ENCODE assay signal across 1 cellular context in the genomic region with DNA sequence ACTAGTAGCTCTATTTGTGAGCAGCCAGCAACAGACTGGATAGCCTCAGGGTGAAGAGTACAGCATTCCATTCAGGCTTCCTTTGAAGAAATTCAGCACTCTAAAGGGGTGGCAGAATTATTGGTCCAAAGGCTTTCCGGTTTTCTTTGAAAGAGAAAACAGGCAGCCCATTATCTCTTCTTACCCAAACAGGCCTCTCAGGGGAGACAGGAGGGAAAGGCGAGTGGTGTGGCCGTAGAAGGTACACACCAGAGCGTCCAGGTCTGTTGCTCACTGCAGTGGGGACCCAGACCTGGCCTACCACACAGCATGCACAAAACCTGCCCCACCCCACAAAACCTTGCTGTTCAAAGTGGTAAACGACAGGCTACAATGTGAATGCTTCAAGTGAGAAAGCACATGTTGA.
TF ChIP-seq lines count a peak whose summit lies in the region.

No MANE protein-coding gene starts in this region.

TF ChIP-seq in HepG2, 621 proteins besides CTCF, POLR2A, EP300 and RAD21 (continued from another document and continues in another):
- TF ChIP-seq, protein P1, sequence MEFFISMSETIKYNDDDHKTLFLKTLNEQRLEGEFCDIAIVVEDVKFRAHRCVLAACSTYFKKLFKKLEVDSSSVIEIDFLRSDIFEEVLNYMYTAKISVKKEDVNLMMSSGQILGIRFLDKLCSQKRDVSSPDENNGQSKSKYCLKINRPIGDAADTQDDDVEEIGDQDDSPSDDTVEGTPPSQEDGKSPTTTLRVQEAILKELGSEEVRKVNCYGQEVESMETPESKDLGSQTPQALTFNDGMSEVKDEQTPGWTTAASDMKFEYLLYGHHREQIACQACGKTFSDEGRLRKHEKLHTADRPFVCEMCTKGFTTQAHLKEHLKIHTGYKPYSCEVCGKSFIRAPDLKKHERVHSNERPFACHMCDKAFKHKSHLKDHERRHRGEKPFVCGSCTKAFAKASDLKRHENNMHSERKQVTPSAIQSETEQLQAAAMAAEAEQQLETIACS (CRISPR knock-in tag; IDR thresholded peaks at IDR 0.05), result no peak
- TF ChIP-seq, protein P2, sequence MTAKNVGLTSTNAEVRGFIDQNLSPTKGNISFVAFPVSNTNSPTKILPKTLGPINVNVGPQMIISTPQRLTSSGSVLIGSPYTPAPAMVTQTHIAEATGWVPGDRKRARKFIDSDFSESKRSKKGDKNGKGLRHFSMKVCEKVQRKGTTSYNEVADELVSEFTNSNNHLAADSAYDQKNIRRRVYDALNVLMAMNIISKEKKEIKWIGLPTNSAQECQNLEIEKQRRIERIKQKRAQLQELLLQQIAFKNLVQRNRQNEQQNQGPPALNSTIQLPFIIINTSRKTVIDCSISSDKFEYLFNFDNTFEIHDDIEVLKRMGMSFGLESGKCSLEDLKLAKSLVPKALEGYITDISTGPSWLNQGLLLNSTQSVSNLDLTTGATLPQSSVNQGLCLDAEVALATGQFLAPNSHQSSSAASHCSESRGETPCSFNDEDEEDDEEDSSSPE (CRISPR knock-in tag; IDR thresholded peaks at IDR 0.05), result 0 out of 2 replicates have a peak, but pooled peaks have one; percentile 12
- peak; percentile 62 for TF ChIP-seq GFI1 (CRISPR knock-in tag; IDR thresholded peaks at IDR 0.05; ENCODE audit: borderline replicate concordance)
- no peak for TF ChIP-seq ZNF670 (CRISPR knock-in tag; IDR thresholded peaks at IDR 0.05; ENCODE audit: borderline replicate concordance)
- peak; percentile 80 for TF ChIP-seq PITX1 (CRISPR knock-in tag; IDR thresholded peaks at IDR 0.05)
- peak; percentile 34; the same call in 1 of the 2 replicates for TF ChIP-seq TARDBP (CRISPR knock-in tag; IDR thresholded peaks at IDR 0.05)
- TF ChIP-seq, protein P3, sequence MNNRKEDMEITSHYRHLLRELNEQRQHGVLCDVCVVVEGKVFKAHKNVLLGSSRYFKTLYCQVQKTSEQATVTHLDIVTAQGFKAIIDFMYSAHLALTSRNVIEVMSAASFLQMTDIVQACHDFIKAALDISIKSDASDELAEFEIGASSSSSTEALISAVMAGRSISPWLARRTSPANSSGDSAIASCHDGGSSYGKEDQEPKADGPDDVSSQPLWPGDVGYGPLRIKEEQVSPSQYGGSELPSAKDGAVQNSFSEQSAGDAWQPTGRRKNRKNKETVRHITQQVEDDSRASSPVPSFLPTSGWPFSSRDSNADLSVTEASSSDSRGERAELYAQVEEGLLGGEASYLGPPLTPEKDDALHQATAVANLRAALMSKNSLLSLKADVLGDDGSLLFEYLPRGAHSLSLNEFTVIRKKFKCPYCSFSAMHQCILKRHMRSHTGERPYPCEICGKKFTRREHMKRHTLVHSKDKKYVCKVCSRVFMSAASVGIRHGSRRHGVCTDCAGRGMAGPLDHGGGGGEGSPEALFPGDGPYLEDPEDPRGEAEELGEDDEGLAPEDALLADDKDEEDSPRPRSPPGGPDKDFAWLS (CRISPR knock-in tag; IDR thresholded peaks at IDR 0.05; ENCODE audit: borderline replicate concordance), result no peak
- peak; percentile 88; the same call in 1 of the 2 replicates for TF ChIP-seq TBX2 (CRISPR knock-in tag; IDR thresholded peaks at IDR 0.05; ENCODE audit: borderline replicate concordance)
- TF ChIP-seq YEATS4 (CRISPR knock-in tag; IDR thresholded peaks at IDR 0.05; ENCODE audit: borderline replicate concordance), result peak; percentile 26; the same call in 1 of the 2 replicates
- TF ChIP-seq RFXAP (CRISPR knock-in tag; IDR thresholded peaks at IDR 0.05; ENCODE audit: borderline replicate concordance), result 0 out of 2 replicates have a peak, but pooled peaks have one; percentile 52
- TF ChIP-seq SOX5 (CRISPR knock-in tag; IDR thresholded peaks at IDR 0.05; ENCODE audit: borderline replicate concordance), result peak; percentile 84
- TF ChIP-seq ONECUT2 (CRISPR knock-in tag; IDR thresholded peaks at IDR 0.05), result 0 out of 2 replicates have a peak, but pooled peaks have one; percentile 35
- peak; percentile 84 for TF ChIP-seq TBL1XR1 (IDR thresholded peaks at IDR 0.05; ENCODE audit: borderline replicate concordance, low read length, partially characterized antibody)
- peak; percentile 34 for TF ChIP-seq XRCC5 (optimal IDR thresholded peaks at IDR 0.05; ENCODE audit: low read length)
- TF ChIP-seq, protein P4, sequence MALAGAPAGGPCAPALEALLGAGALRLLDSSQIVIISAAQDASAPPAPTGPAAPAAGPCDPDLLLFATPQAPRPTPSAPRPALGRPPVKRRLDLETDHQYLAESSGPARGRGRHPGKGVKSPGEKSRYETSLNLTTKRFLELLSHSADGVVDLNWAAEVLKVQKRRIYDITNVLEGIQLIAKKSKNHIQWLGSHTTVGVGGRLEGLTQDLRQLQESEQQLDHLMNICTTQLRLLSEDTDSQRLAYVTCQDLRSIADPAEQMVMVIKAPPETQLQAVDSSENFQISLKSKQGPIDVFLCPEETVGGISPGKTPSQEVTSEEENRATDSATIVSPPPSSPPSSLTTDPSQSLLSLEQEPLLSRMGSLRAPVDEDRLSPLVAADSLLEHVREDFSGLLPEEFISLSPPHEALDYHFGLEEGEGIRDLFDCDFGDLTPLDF (CRISPR knock-in tag; IDR thresholded peaks at IDR 0.05), result no peak
- 0 out of 2 replicates have a peak, but pooled peaks have one; percentile 50 for TF ChIP-seq ZNF232 (CRISPR knock-in tag; IDR thresholded peaks at IDR 0.05; ENCODE audit: borderline replicate concordance)
- TF ChIP-seq ZNF274 (CRISPR knock-in tag; IDR thresholded peaks at IDR 0.05), result no peak
- peak; percentile 43; the same call in 1 of the 2 replicates for TF ChIP-seq HNF4G (IDR thresholded peaks at IDR 0.05; ENCODE audit: borderline replicate concordance, low read depth, low read length)
- TF ChIP-seq HNF4G (CRISPR knock-in tag; IDR thresholded peaks at IDR 0.05; ENCODE audit: borderline replicate concordance, low read depth), result 0 out of 2 replicates have a peak, but pooled peaks have one; percentile 28
- no peak for TF ChIP-seq LCORL (IDR thresholded peaks at IDR 0.05)
- TF ChIP-seq LCORL (CRISPR knock-in tag; IDR thresholded peaks at IDR 0.05), result peak; percentile 78
- peak; percentile 79 for TF ChIP-seq MEIS2 (CRISPR knock-in tag; IDR thresholded peaks at IDR 0.05)
- TF ChIP-seq, protein P5, sequence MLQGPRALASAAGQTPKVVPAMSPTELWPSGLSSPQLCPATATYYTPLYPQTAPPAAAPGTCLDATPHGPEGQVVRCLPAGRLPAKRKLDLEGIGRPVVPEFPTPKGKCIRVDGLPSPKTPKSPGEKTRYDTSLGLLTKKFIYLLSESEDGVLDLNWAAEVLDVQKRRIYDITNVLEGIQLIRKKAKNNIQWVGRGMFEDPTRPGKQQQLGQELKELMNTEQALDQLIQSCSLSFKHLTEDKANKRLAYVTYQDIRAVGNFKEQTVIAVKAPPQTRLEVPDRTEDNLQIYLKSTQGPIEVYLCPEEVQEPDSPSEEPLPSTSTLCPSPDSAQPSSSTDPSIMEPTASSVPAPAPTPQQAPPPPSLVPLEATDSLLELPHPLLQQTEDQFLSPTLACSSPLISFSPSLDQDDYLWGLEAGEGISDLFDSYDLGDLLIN (CRISPR knock-in tag; IDR thresholded peaks at IDR 0.05; ENCODE audit: borderline replicate concordance), result no peak
- 0 out of 2 replicates have a peak, but pooled peaks have one; percentile 42 for TF ChIP-seq KLF9 (CRISPR knock-in tag; IDR thresholded peaks at IDR 0.05; ENCODE audit: low read depth)
- TF ChIP-seq ZSCAN31 (CRISPR knock-in tag; IDR thresholded peaks at IDR 0.05; ENCODE audit: low read depth), result no peak
- TF ChIP-seq FOSL2 (CRISPR knock-in tag; IDR thresholded peaks at IDR 0.05), result peak; percentile 60
- TF ChIP-seq ZNF138 (CRISPR knock-in tag; IDR thresholded peaks at IDR 0.05; ENCODE audit: low read depth), result no peak
- TF ChIP-seq, protein P6, sequence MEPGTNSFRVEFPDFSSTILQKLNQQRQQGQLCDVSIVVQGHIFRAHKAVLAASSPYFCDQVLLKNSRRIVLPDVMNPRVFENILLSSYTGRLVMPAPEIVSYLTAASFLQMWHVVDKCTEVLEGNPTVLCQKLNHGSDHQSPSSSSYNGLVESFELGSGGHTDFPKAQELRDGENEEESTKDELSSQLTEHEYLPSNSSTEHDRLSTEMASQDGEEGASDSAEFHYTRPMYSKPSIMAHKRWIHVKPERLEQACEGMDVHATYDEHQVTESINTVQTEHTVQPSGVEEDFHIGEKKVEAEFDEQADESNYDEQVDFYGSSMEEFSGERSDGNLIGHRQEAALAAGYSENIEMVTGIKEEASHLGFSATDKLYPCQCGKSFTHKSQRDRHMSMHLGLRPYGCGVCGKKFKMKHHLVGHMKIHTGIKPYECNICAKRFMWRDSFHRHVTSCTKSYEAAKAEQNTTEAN (CRISPR knock-in tag; conservative IDR thresholded peaks at IDR 0.05), result peak; percentile 95
- peak; percentile 33; the same call in 1 of the 2 replicates for TF ChIP-seq HDAC2 (CRISPR knock-in tag; IDR thresholded peaks at IDR 0.05)
- peak; percentile 81 for TF ChIP-seq PPARG (CRISPR knock-in tag; conservative IDR thresholded peaks at IDR 0.05)
- peak; percentile 27; the same call in 1 of the 2 replicates for TF ChIP-seq ARNT2 (CRISPR knock-in tag; IDR thresholded peaks at IDR 0.05; ENCODE audit: low read depth)
- TF ChIP-seq, protein P7, sequence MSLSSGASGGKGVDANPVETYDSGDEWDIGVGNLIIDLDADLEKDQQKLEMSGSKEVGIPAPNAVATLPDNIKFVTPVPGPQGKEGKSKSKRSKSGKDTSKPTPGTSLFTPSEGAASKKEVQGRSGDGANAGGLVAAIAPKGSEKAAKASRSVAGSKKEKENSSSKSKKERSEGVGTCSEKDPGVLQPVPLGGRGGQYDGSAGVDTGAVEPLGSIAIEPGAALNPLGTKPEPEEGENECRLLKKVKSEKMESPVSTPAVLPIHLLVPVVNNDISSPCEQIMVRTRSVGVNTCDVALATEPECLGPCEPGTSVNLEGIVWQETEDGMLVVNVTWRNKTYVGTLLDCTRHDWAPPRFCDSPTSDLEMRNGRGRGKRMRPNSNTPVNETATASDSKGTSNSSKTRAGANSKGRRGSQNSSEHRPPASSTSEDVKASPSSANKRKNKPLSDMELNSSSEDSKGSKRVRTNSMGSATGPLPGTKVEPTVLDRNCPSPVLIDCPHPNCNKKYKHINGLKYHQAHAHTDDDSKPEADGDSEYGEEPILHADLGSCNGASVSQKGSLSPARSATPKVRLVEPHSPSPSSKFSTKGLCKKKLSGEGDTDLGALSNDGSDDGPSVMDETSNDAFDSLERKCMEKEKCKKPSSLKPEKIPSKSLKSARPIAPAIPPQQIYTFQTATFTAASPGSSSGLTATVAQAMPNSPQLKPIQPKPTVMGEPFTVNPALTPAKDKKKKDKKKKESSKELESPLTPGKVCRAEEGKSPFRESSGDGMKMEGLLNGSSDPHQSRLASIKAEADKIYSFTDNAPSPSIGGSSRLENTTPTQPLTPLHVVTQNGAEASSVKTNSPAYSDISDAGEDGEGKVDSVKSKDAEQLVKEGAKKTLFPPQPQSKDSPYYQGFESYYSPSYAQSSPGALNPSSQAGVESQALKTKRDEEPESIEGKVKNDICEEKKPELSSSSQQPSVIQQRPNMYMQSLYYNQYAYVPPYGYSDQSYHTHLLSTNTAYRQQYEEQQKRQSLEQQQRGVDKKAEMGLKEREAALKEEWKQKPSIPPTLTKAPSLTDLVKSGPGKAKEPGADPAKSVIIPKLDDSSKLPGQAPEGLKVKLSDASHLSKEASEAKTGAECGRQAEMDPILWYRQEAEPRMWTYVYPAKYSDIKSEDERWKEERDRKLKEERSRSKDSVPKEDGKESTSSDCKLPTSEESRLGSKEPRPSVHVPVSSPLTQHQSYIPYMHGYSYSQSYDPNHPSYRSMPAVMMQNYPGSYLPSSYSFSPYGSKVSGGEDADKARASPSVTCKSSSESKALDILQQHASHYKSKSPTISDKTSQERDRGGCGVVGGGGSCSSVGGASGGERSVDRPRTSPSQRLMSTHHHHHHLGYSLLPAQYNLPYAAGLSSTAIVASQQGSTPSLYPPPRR (CRISPR knock-in tag; IDR thresholded peaks at IDR 0.05; ENCODE audit: borderline replicate concordance), result peak; percentile 92
- TF ChIP-seq ZKSCAN8 (CRISPR knock-in tag; IDR thresholded peaks at IDR 0.05; ENCODE audit: borderline replicate concordance), result peak; percentile 60; the same call in 1 of the 2 replicates
- no peak for TF ChIP-seq SMARCC2 (IDR thresholded peaks at IDR 0.05)
- TF ChIP-seq, protein P8, sequence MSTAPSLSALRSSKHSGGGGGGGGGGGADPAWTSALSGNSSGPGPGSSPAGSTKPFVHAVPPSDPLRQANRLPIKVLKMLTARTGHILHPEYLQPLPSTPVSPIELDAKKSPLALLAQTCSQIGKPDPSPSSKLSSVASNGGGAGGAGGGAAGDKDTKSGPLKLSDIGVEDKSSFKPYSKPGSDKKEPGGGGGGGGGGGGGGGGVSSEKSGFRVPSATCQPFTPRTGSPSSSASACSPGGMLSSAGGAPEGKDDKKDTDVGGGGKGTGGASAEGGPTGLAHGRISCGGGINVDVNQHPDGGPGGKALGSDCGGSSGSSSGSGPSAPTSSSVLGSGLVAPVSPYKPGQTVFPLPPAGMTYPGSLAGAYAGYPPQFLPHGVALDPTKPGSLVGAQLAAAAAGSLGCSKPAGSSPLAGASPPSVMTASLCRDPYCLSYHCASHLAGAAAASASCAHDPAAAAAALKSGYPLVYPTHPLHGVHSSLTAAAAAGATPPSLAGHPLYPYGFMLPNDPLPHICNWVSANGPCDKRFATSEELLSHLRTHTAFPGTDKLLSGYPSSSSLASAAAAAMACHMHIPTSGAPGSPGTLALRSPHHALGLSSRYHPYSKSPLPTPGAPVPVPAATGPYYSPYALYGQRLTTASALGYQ (CRISPR knock-in tag; IDR thresholded peaks at IDR 0.05), result peak; percentile 77
- peak; percentile 85; the same call in 1 of the 2 replicates for TF ChIP-seq FOXJ3 (CRISPR knock-in tag; IDR thresholded peaks at IDR 0.05; ENCODE audit: borderline replicate concordance)
- no peak for TF ChIP-seq ZNF549 (CRISPR knock-in tag; IDR thresholded peaks at IDR 0.05)
- TF ChIP-seq PCBP1 (IDR thresholded peaks at IDR 0.05; ENCODE audit: borderline replicate concordance, low read depth, low read length), result no peak
- no peak for TF ChIP-seq ZNF777 (CRISPR knock-in tag; IDR thresholded peaks at IDR 0.05)
- TF ChIP-seq, protein P9, sequence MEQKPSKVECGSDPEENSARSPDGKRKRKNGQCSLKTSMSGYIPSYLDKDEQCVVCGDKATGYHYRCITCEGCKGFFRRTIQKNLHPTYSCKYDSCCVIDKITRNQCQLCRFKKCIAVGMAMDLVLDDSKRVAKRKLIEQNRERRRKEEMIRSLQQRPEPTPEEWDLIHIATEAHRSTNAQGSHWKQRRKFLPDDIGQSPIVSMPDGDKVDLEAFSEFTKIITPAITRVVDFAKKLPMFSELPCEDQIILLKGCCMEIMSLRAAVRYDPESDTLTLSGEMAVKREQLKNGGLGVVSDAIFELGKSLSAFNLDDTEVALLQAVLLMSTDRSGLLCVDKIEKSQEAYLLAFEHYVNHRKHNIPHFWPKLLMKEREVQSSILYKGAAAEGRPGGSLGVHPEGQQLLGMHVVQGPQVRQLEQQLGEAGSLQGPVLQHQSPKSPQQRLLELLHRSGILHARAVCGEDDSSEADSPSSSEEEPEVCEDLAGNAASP (CRISPR knock-in tag; IDR thresholded peaks at IDR 0.05; ENCODE audit: borderline replicate concordance), result peak; percentile 48; the same call in 1 of the 2 replicates
- TF ChIP-seq, protein P10, sequence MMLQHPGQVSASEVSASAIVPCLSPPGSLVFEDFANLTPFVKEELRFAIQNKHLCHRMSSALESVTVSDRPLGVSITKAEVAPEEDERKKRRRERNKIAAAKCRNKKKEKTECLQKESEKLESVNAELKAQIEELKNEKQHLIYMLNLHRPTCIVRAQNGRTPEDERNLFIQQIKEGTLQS (CRISPR knock-in tag; IDR thresholded peaks at IDR 0.05), result no peak
